ENCODE assay signal across 16 cellular contexts in the genomic region with DNA sequence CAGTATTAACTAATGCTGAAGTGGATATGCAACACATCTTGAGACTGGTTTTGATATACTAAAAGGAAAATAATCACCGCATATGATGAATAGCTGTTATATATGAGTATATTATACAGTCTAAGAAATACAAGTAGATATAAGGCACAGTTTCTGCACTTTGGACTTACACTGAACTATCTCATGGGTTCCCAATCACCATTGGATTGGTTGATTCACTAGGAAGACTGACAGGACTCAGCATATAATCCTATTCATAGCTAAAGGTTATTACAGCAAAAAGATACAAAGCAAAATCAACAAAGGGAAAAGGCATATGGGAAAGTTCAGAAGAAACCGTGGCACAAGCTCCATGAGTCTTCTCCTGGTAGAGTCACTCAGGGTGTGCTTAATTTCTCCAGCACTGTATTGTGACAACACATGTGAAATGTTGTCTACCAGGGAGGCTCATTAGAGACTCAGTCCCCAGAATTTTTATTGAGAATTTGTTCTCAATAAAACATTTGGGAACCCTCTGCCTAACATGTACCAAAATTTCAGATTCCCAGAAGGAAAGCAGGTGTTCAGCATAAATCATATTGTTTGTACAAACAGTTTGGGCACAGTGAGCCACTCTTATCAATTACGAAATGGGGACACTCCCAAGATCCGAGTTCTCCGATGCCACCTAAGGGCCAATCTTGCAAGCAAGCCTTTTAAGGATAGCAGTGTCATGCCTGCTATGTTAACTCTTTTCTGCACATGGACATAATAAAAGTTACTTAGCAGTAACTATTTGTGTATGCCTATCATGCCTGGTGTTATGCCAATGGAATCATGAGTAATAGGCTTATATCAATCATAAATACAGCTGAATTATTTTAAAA. TPM values are rescaled to one million over a fixed set of nuclear protein-coding genes. Genes with fewer than 3 reads are reported as not detected.
DNase-seq lines count a peak whose midpoint lies in the region; ATAC-seq and TF ChIP-seq lines count a peak whose summit lies in the region.
"Had no signal": no experiment of that assay in that cellular context is flagged by ENCODE, and none has a peak within 500 bp of the region (broad histone marks: within the 10 kb centered on the region; RNA-seq: fewer than 3 reads in every experiment).

No MANE protein-coding gene starts in this region.

- TF ChIP-seq CTCF in LNCAP (IDR thresholded peaks at IDR 0.05) (peak; percentile 12; the same call in 1 of the 2 replicates), body of pancreas (IDR thresholded peaks at IDR 0.05) (peak in 5 of 7 experiments; percentile 16 to 43 (median 32)), liver (IDR thresholded peaks at IDR 0.05; ENCODE audit: low read depth, low read length, missing input control) (no peak)

- ATAC-seq in body of pancreas = peak; percentile 60
- ATAC-seq in GM19351 (IDR thresholded peaks at IDR 0.05; ENCODE audit: unreplicated experiment) = no peak
- ATAC-seq: T-helper 17 cell had no signal

- H3K27me3 ChIP-seq in body of pancreas = no peaks in the 10 kb centered on the region
- H3K27me3 ChIP-seq in liver (ENCODE audit: control insufficient read depth in 4 of 4, insufficient read depth in 4 of 4, low read length in 3 of 4) = no peaks in the 10 kb centered on the region
- H3K27me3 ChIP-seq: heart right ventricle, testis had no signal

- intact Hi-C loops in body of pancreas (cut with DNase I) = no loop called here

- WGBS in body of pancreas, 2 donors = 48 to 50% methylated on average over 5 of the region's 5 CpGs
- 45% methylated on average over 5 of the region's 5 CpGs for WGBS in liver

- DNase-seq in G401 (ENCODE audit: low spot score) (peak; percentile 36), body of pancreas (peak; percentile 20 to 47 (median 31)), AML-193 (lab: John Stamatoyannopoulos, UW) (no peak), KBM-7 (no peak), SKM-1 (lab: John Stamatoyannopoulos, UW; ENCODE audit: unreplicated experiment) (no peak)
- DNase-seq: heart right ventricle; MM.1S; NCI-H187; nephron progenitor cell; SHP77 treated with DMSO at 0.1 percent for 48 hours; stimulated activated CD4-positive, alpha-beta T cell treated with anti-CD3 and anti-CD28 coated beads, Interleukin-12 subunit alpha, Interleukin-12 subunit beta, amount 100 ng/mL, for 4 hours; T-helper 17 cell; testis had no signal

- in situ Hi-C loops in G401 (cut with HindIII; ENCODE audit: low sequenced_read_pairs) = no loop called here
- in situ Hi-C loops in KBM-7 (cut with MboI; ENCODE audit: low pct_unique_long_range_greater_than_20kb, low sequenced_read_pairs) = no loop called here

- TF ChIP-seq POLR2A in body of pancreas (IDR thresholded peaks at IDR 0.05) = no peak

- no peak overlapping the region for H3K9ac ChIP-seq in liver (ENCODE audit: low read depth in 1 of 2, low read length in 2 of 2)

- H3K27ac ChIP-seq in body of pancreas (no peak overlapping the region), liver (ENCODE audit: low read depth in 1 of 2, low read length in 2 of 2) (no peak overlapping the region)
- H3K27ac ChIP-seq: heart right ventricle, testis had no signal

- peak; percentile 46 to 55 for TF ChIP-seq RAD21 in liver (IDR thresholded peaks at IDR 0.05)

- H3K4me1 ChIP-seq in body of pancreas (peaks cover 15% of the 10 kb centered on the region), liver (ENCODE audit: control insufficient read depth in 4 of 4, insufficient read depth in 4 of 4, low read length in 3 of 4) (peaks cover 0 to 3% (median 0%) of the 10 kb centered on the region in 4 donors)
- H3K4me1 ChIP-seq: testis had no signal

- H3K4me3 ChIP-seq in body of pancreas (no peak overlapping the region), liver (ENCODE audit: low read depth in 1 of 3, low read length in 3 of 3) (no peak overlapping the region)
- H3K4me3 ChIP-seq: heart right ventricle, testis had no signal

- H3K36me3 ChIP-seq in body of pancreas (replicated peaks in 1 of 2; ENCODE audit: insufficient read depth in 1 of 2, low read depth in 2 of 2) (peaks cover 0 to 1% of the 10 kb centered on the region in 2 donors), liver (ENCODE audit: control insufficient read depth in 4 of 4, insufficient read depth in 3 of 4, low read depth in 1 of 4, low read length in 3 of 4) (peaks cover 0 to 2% (median 1%) of the 10 kb centered on the region in 4 donors)

- no peaks in the 10 kb centered on the region for H3K9me3 ChIP-seq in body of pancreas
- peaks cover 0 to 5% (median under 1%) of the 10 kb centered on the region in 4 donors for H3K9me3 ChIP-seq in liver (ENCODE audit: control insufficient read depth in 4 of 4, low read length in 3 of 4)
- H3K9me3 ChIP-seq: testis had no signal

TF ChIP-seq in liver, 16 proteins besides CTCF, POLR2A, EP300 and RAD21:
- TF ChIP-seq HNF4A (conservative IDR thresholded peaks at IDR 0.05) (peak in 1 of 2 donors; percentile 17), NR2F2 (IDR thresholded peaks at IDR 0.05) (no peak)
TF ChIP-seq in liver: peak in this region for 1.

RNA-seq across cellular contexts. Expression of a gene that starts 26.8 kb away (rescaled TPM):
- 17.2 and 33.1 TPM in 2 replicates for total RNA-seq in G401 (2014; rRNA removed; shearing (Covaris generic))
- total RNA-seq in body of pancreas = 1 to 10 TPM; 2.6 to 5.4 TPM
- 1 to 10 TPM; 4.2 TPM for total RNA-seq in liver
- 10 to 100 TPM; 26.9 to 58.4 TPM for polyA plus RNA-seq in liver

Comparison
In these comparisons a context has a peak if more than half of its experiments do, and no peak if none do; other contexts are left out.
1. DNase-seq: peak in G401 (single experiment) and body of pancreas (4 of 4); none in AML-193 (0 of 2), KBM-7 (single experiment) and SKM-1 (single experiment).